In genomic region chrX:40145001-40145631, GRCh38 we compare ENCODE assay signal across 9 cellular contexts. TPM values are rescaled to one million over a fixed set of nuclear protein-coding genes. Genes with fewer than 3 reads are reported as not detected.
A peak's percentile ranks its signal among the peaks of the same experiment; 100 is the strongest.
DNase-seq lines count a peak whose midpoint lies in the region; ATAC-seq, FAIRE-seq and TF ChIP-seq lines count a peak whose summit lies in the region.
"Had no signal": no experiment of that assay in that cellular context is flagged by ENCODE, and none has a peak within 500 bp of the region (broad histone marks: within the 10 kb centered on the region; RNA-seq: fewer than 3 reads in every experiment).

No MANE protein-coding gene starts in this region.

- no peaks in the 10 kb centered on the region for H3K36me3 ChIP-seq in OCI-LY7 (ENCODE audit: insufficient read depth, low read length)
- H3K36me3 ChIP-seq in psoas muscle (ENCODE audit: insufficient read depth in 1 of 2, low read depth in 1 of 2), result no peaks in the 10 kb centered on the region
- H3K36me3 ChIP-seq in kidney (ENCODE audit: control insufficient read depth in 1 of 2, insufficient read depth in 2 of 2, low read length in 2 of 2), result no peaks in the 10 kb centered on the region

- POLR2A ChIA-PET in OCI-LY7 (lab: Charles Lee), result no interaction called here

- H3K9me3 ChIP-seq in OCI-LY7 (ENCODE audit: low read length), result no peaks in the 10 kb centered on the region
- no peaks in the 10 kb centered on the region for H3K9me3 ChIP-seq in psoas muscle
- H3K9me3 ChIP-seq in kidney (ENCODE audit: control insufficient read depth in 1 of 2, low read length in 2 of 2), result no peaks in the 10 kb centered on the region

- peak overlapping the region; percentile 76; the same call in 1 of the 2 replicates for H3K4me2 ChIP-seq in OCI-LY7 (ENCODE audit: low read length)

- H3K9me2 ChIP-seq in OCI-LY7 (ENCODE audit: insufficient read depth, low read length), result no peaks in the 10 kb centered on the region

- no peaks in the 10 kb centered on the region for H3K36me3 Mint-ChIP-seq in glutamatergic neuron (ENCODE audit: unreplicated experiment)
- H3K36me3 Mint-ChIP-seq: activated naive CD8-positive, alpha-beta T cell treated with anti-CD3 and anti-CD28 coated beads, Interleukin-2, amount 10 ng/mL, durations not matched to agents 7 days and 5 days had no signal

- H3K27ac Mint-ChIP-seq in glutamatergic neuron (ENCODE audit: unreplicated experiment), result no peak overlapping the region
- H3K27ac Mint-ChIP-seq: activated naive CD8-positive, alpha-beta T cell treated with anti-CD3 and anti-CD28 coated beads, Interleukin-2, amount 10 ng/mL, durations not matched to agents 7 days and 5 days had no signal

- peak; percentile 26 to 46 (median 35) for ATAC-seq in psoas muscle

- intact Hi-C loops in OCI-LY7 (cut with micrococcal nuclease; ENCODE audit: unreplicated experiment) (no loop called here), psoas muscle (cut with DNase I) (loop anchor here in 1 of 2 donors (5.0 kb wide), 1 partner anchor 33 kb away; no protein-coding TSS in a partner anchor), kidney (cut with DNase I) (no loop called here)

- CTCF ChIA-PET in OCI-LY7 (lab: Charles Lee; ENCODE audit: unreplicated experiment), result no interaction called here

- peaks cover 63% of the 10 kb centered on the region for H3K4me1 ChIP-seq in OCI-LY7 (ENCODE audit: insufficient read depth, low read length, poor library complexity, severe bottlenecking)
- H3K4me1 ChIP-seq in psoas muscle, result peaks cover 7% of the 10 kb centered on the region
- H3K4me1 ChIP-seq in kidney (ENCODE audit: control insufficient read depth in 1 of 2, insufficient read depth in 1 of 2, low read depth in 1 of 2, low read length in 2 of 2), result peaks cover 6 to 7% of the 10 kb centered on the region in 2 donors

- DNase-seq in EH (ENCODE audit: low read depth) (peak; percentile 22), OCI-LY7 (ENCODE audit: low spot score) (no peak), glutamatergic neuron (no peak), psoas muscle (peak in 1 of 2 donors; percentile 60), NCI-H1417 treated with DMSO at 0.1 percent for 48 hours (lab: John Stamatoyannopoulos, UW) (no peak), GM10266 (ENCODE audit: extremely low spot score) (no peak), germinal center (ENCODE audit: low spot score) (no peak), kidney (no peak)
- DNase-seq: activated naive CD8-positive, alpha-beta T cell treated with anti-CD3 and anti-CD28 coated beads, Interleukin-2, amount 10 ng/mL, durations not matched to agents 7 days and 5 days had no signal

- H3K9ac ChIP-seq in kidney (ENCODE audit: low read length in 2 of 2), result no peak overlapping the region

- peaks cover 16% of the 10 kb centered on the region for H3K4me1 Mint-ChIP-seq in glutamatergic neuron (ENCODE audit: low read depth, unreplicated experiment)

- no peak for TF ChIP-seq CTCF in OCI-LY7 (conservative IDR thresholded peaks at IDR 0.05; ENCODE audit: low read length)
- TF ChIP-seq CTCF in glutamatergic neuron (IDR thresholded peaks at IDR 0.05; ENCODE audit: partially characterized antibody, unreplicated experiment), result no peak
- TF ChIP-seq CTCF in psoas muscle (IDR thresholded peaks at IDR 0.05), result no peak
- no peak for TF ChIP-seq CTCF in GM10266 (IDR thresholded peaks at IDR 0.05; ENCODE audit: control insufficient read depth, insufficient read depth, low read depth, missing control alignments)
- TF ChIP-seq CTCF in kidney (IDR thresholded peaks at IDR 0.05; ENCODE audit: borderline replicate concordance, extremely low read depth, insufficient read depth), result no peak

- peaks cover 0 to 71% (median 0%) of the 10 kb centered on the region in 3 donors for H3K27me3 ChIP-seq in psoas muscle (ENCODE audit: insufficient read depth in 3 of 3, low read length in 2 of 3)

- no peaks in the 10 kb centered on the region for H4K20me1 ChIP-seq in OCI-LY7 (ENCODE audit: insufficient read depth, low read length)

- no peak overlapping the region for H3K4me3 ChIP-seq in OCI-LY7 (ENCODE audit: low read depth, low read length, poor library complexity, severe bottlenecking)
- peak overlapping the region; percentile 69 for H3K4me3 ChIP-seq in psoas muscle
- peak overlapping the region in 1 of 2 donors; percentile 51 for H3K4me3 ChIP-seq in kidney (ENCODE audit: low read length in 2 of 2)

- peaks cover 4% of the 10 kb centered on the region for H3K9me3 Mint-ChIP-seq in glutamatergic neuron (ENCODE audit: unreplicated experiment)
- H3K9me3 Mint-ChIP-seq: activated naive CD8-positive, alpha-beta T cell treated with anti-CD3 and anti-CD28 coated beads, Interleukin-2, amount 10 ng/mL, durations not matched to agents 7 days and 5 days had no signal

- BruUV-seq in OCI-LY7 (replicated peaks; lab: Mats Ljungman, UMichigan), result no TSS peak

- H3K4me3 Mint-ChIP-seq in glutamatergic neuron (ENCODE audit: unreplicated experiment), result peak overlapping the region; percentile 72

- no peak overlapping the region for H2AFZ ChIP-seq in OCI-LY7 (ENCODE audit: low read length)

- peaks cover 9% of the 10 kb centered on the region for H3K27me3 Mint-ChIP-seq in glutamatergic neuron (ENCODE audit: unreplicated experiment)
- H3K27me3 Mint-ChIP-seq: activated naive CD8-positive, alpha-beta T cell treated with anti-CD3 and anti-CD28 coated beads, Interleukin-2, amount 10 ng/mL, durations not matched to agents 7 days and 5 days had no signal

- 18 to 36% (median 36%) methylated on average over 29 to 39 of the region's 39 CpGs for WGBS in psoas muscle, 3 donors

- no peak overlapping the region for H3K27ac ChIP-seq in OCI-LY7 (ENCODE audit: low read depth, low read length, poor library complexity, severe bottlenecking)
- H3K27ac ChIP-seq in psoas muscle, result no peak overlapping the region
- H3K27ac ChIP-seq in kidney (ENCODE audit: low read depth in 2 of 2, low read length in 2 of 2), result no peak overlapping the region

- no peaks in the 10 kb centered on the region for H3K79me2 ChIP-seq in OCI-LY7 (ENCODE audit: insufficient read depth, low read depth, low read length)

- no peak for FAIRE-seq in kidney (lab: Jason Lieb, UNC)

RNA-seq across cellular contexts. Expression of gene BCOR, which starts 47.4 kb away (rescaled TPM):
- total RNA-seq in OCI-LY7 (2014; rRNA removed; shearing (Covaris generic)), result 55.6 and 64.3 TPM in 2 replicates
- total RNA-seq in OCI-LY7 (2022) (48.0 and 52.2 TPM in 2 replicates), glutamatergic neuron (ENCODE audit: unreplicated experiment) (59.0 TPM), psoas muscle (10 to 100 TPM; 18.3 to 24.3 (median 19.6) TPM), kidney (33.9 TPM)
- polyA plus RNA-seq in psoas muscle (10 to 100 TPM in 2 of 3 donors, 1 to 10 TPM in 1; 6.4 to 14.2 (median 10.1) TPM), kidney (ENCODE audit: insufficient read depth, low read depth, low replicate concordance) (7.7 TPM)
